12 cellular contexts compared by ENCODE assay signal in genomic region chr1:98460136-98460535, GRCh38.
DNase-seq lines count a peak whose midpoint lies in the region; ATAC-seq and TF ChIP-seq lines count a peak whose summit lies in the region.
"Had no signal": no experiment of that assay in that cellular context is flagged by ENCODE, and none has a peak within 500 bp of the region (broad histone marks: within the 10 kb centered on the region; RNA-seq: fewer than 3 reads in every experiment).

No MANE protein-coding gene starts in this region.

- no peaks in the 10 kb centered on the region for H4K20me1 ChIP-seq in DND-41 (ENCODE audit: insufficient read depth, low read length)
- H4K20me1 ChIP-seq: BLaER1 treated with 17β-estradiol and CSF1 and Interleukin-3, amounts not matched to agents 10 nM and 100 nM had no signal

- H3K4me1 Mint-ChIP-seq in Caco-2 (ENCODE audit: low read depth, unreplicated experiment) = peaks cover 23% of the 10 kb centered on the region
- peaks cover 25% of the 10 kb centered on the region for H3K4me1 Mint-ChIP-seq in osteocyte (ENCODE audit: unreplicated experiment)
- H3K4me1 Mint-ChIP-seq: B cell had no signal

- H3K4me1 ChIP-seq in Caco-2 (peaks cover 33% of the 10 kb centered on the region), DND-41 (ENCODE audit: insufficient read depth, low read length) (peaks cover 32% of the 10 kb centered on the region), adipocyte (ENCODE audit: control insufficient read depth, insufficient read depth, low read length) (no peaks in the 10 kb centered on the region)
- H3K4me1 ChIP-seq: BLaER1 treated with 17β-estradiol and CSF1 and Interleukin-3, amounts not matched to agents 10 nM and 100 nM; HAP-1 had no signal

- H3K9ac ChIP-seq in DND-41 (ENCODE audit: low read depth, low read length) (peak overlapping the region; percentile 24), adipocyte (ENCODE audit: low read length) (no peak overlapping the region)
- H3K9ac ChIP-seq: BLaER1 treated with 17β-estradiol and CSF1 and Interleukin-3, amounts not matched to agents 10 nM and 100 nM had no signal

- H3K4me3 ChIP-seq in Caco-2 (ENCODE audit: low read depth, low read length) (no peak overlapping the region), DND-41 (ENCODE audit: low read depth in 1 of 2, low read length in 2 of 2) (no peak overlapping the region), adipocyte (ENCODE audit: low read length) (no peak overlapping the region), foreskin fibroblast (ENCODE audit: low read depth in 1 of 2, low read length in 2 of 2) (no peak overlapping the region)
- H3K4me3 ChIP-seq: BLaER1 treated with 17β-estradiol and CSF1 and Interleukin-3, amounts not matched to agents 10 nM and 100 nM; HAP-1 had no signal

- TF ChIP-seq CTCF in Caco-2 (IDR thresholded peaks at IDR 0.05; ENCODE audit: insufficient read depth in 1 of 2, low read depth in 1 of 2, low read length in 1 of 2, severe bottlenecking in 1 of 2, unreplicated experiment in 1 of 2) (no peak), DND-41 (IDR thresholded peaks at IDR 0.05; ENCODE audit: borderline replicate concordance, extremely low read depth, low read length, poor library complexity, severe bottlenecking) (no peak), osteocyte (IDR thresholded peaks at IDR 0.05) (no peak), foreskin fibroblast (IDR thresholded peaks at IDR 0.05; ENCODE audit: low read depth, low read length) (no peak)

- peak overlapping the region; percentile 54 for H2AFZ ChIP-seq in DND-41 (ENCODE audit: low read depth, low read length)

- H3K4me2 ChIP-seq in DND-41 (ENCODE audit: insufficient read depth, low read length) = no peak overlapping the region
- H3K4me2 ChIP-seq: BLaER1 treated with 17β-estradiol and CSF1 and Interleukin-3, amounts not matched to agents 10 nM and 100 nM had no signal

- ATAC-seq in DND-41 (ENCODE audit: insufficient read depth, low read depth) (peak; percentile 20; the same call in 2 of the 3 replicates), Right ventricle myocardium inferior (no peak), GM18517 (IDR thresholded peaks at IDR 0.05; ENCODE audit: unreplicated experiment) (no peak)
- ATAC-seq: CD8-positive, alpha-beta T cell had no signal

- H3K27me3 Mint-ChIP-seq in Caco-2 (ENCODE audit: insufficient read depth, unreplicated experiment) (no peaks in the 10 kb centered on the region), osteocyte (ENCODE audit: unreplicated experiment) (no peaks in the 10 kb centered on the region)
- H3K27me3 Mint-ChIP-seq: B cell had no signal

- intact Hi-C loops in Caco-2 (cut with micrococcal nuclease; ENCODE audit: unreplicated experiment) = loop anchor here (10.0 kb wide), 1 partner anchor 795 kb away; no protein-coding TSS in a partner anchor
- intact Hi-C loops in Right ventricle myocardium inferior (cut with DNase I) = loop anchor here (10.0 kb wide), 1 partner anchor 1495 kb away; no protein-coding TSS in a partner anchor

- H3K27me3 ChIP-seq in Caco-2 (replicated peaks; ENCODE audit: control insufficient read depth, insufficient read depth, low read length) = no peaks in the 10 kb centered on the region
- H3K27me3 ChIP-seq in DND-41 (ENCODE audit: insufficient read depth, low read length, poor library complexity) = no peaks in the 10 kb centered on the region
- no peaks in the 10 kb centered on the region for H3K27me3 ChIP-seq in adipocyte (replicated peaks; ENCODE audit: control insufficient read depth, insufficient read depth, low read length)
- H3K27me3 ChIP-seq: BLaER1 treated with 17β-estradiol and CSF1 and Interleukin-3, amounts not matched to agents 10 nM and 100 nM had no signal

- CTCF ChIA-PET in Caco-2 (lab: Charles Lee) = interaction anchor here (2.0 kb wide), 1 partner anchor 8 kb away, joined by 9 read pairs; no protein-coding TSS in a partner anchor

- POLR2A ChIA-PET in Caco-2 (lab: Charles Lee) = no interaction called here

- H3K4me3 Mint-ChIP-seq in Caco-2 (ENCODE audit: unreplicated experiment) (no peak overlapping the region), osteocyte (ENCODE audit: unreplicated experiment) (no peak overlapping the region)
- H3K4me3 Mint-ChIP-seq: B cell; CD8-positive, alpha-beta T cell had no signal

- H3K36me3 Mint-ChIP-seq in Caco-2 (ENCODE audit: insufficient read depth, unreplicated experiment) = no peaks in the 10 kb centered on the region
- peaks cover 4% of the 10 kb centered on the region for H3K36me3 Mint-ChIP-seq in osteocyte (ENCODE audit: unreplicated experiment)
- H3K36me3 Mint-ChIP-seq: CD8-positive, alpha-beta T cell had no signal

- peak overlapping the region; percentile 79 for H3K27ac ChIP-seq in DND-41 (ENCODE audit: low read length)
- H3K27ac ChIP-seq: BLaER1 treated with 17β-estradiol and CSF1 and Interleukin-3, amounts not matched to agents 10 nM and 100 nM had no signal

- DNase-seq in Caco-2 (no peak), DND-41 (no peak), adipocyte (ENCODE audit: low read depth) (peak; percentile 34), osteocyte (ENCODE audit: extremely low spot score, unreplicated experiment) (no peak), foreskin fibroblast (no peak), Right ventricle myocardium inferior (ENCODE audit: missing footprints) (no peak)
- DNase-seq: CD8-positive, alpha-beta T cell; GF-D8 had no signal

- H3K9me3 ChIP-seq in Caco-2 (no peaks in the 10 kb centered on the region), DND-41 (ENCODE audit: insufficient read depth, low read length, severe bottlenecking) (no peaks in the 10 kb centered on the region), adipocyte (ENCODE audit: control insufficient read depth, low read length) (no peaks in the 10 kb centered on the region)
- H3K9me3 ChIP-seq: BLaER1 treated with 17β-estradiol and CSF1 and Interleukin-3, amounts not matched to agents 10 nM and 100 nM; HAP-1 had no signal

- H3K9me3 Mint-ChIP-seq in Caco-2 (ENCODE audit: unreplicated experiment) = peaks cover 9% of the 10 kb centered on the region
- peaks cover 4% of the 10 kb centered on the region for H3K9me3 Mint-ChIP-seq in osteocyte (ENCODE audit: unreplicated experiment)
- H3K9me3 Mint-ChIP-seq: CD8-positive, alpha-beta T cell had no signal

- no TSS peak for BruUV-seq in Caco-2 (replicated peaks; lab: Mats Ljungman, UMichigan)

- no peaks in the 10 kb centered on the region for H3K79me2 ChIP-seq in DND-41 (ENCODE audit: insufficient read depth, low read length)

- H3K36me3 ChIP-seq in Caco-2 (ENCODE audit: control insufficient read depth, insufficient read depth, low read length) (no peaks in the 10 kb centered on the region), DND-41 (ENCODE audit: insufficient read depth, low read length) (no peaks in the 10 kb centered on the region), adipocyte (ENCODE audit: control insufficient read depth, insufficient read depth, low read length, severe bottlenecking) (no peaks in the 10 kb centered on the region)
- H3K36me3 ChIP-seq: BLaER1 treated with 17β-estradiol and CSF1 and Interleukin-3, amounts not matched to agents 10 nM and 100 nM; HAP-1 had no signal

- peak overlapping the region; percentile 69 for H3K27ac Mint-ChIP-seq in Caco-2 (ENCODE audit: unreplicated experiment)
- H3K27ac Mint-ChIP-seq in osteocyte (ENCODE audit: unreplicated experiment) = peak overlapping the region; percentile 32
- H3K27ac Mint-ChIP-seq: B cell; CD8-positive, alpha-beta T cell had no signal
